ENCODE assay signal across 2 cellular contexts in genomic region chr12:56635539-56636117, GRCh38.
TF ChIP-seq lines count a peak whose summit lies in the region.

No MANE protein-coding gene starts in this region.

TF ChIP-seq in SK-N-SH, 30 proteins besides CTCF, POLR2A, EP300 and RAD21 (continued from another document):
- TF ChIP-seq REST (IDR thresholded peaks at IDR 0.05; ENCODE audit: low read depth, low read length): no peak
- TF ChIP-seq MEF2A (IDR thresholded peaks at IDR 0.05; ENCODE audit: borderline replicate concordance, low read depth): no peak
- no peak for TF ChIP-seq MAX (IDR thresholded peaks at IDR 0.05; ENCODE audit: low read depth)
- no peak for TF ChIP-seq PBX3 (IDR thresholded peaks at IDR 0.05)
- no peak for TF ChIP-seq JUND (IDR thresholded peaks at IDR 0.05)
- no peak for TF ChIP-seq TCF12 (IDR thresholded peaks at IDR 0.05)

TF ChIP-seq in SK-N-SH treated with all-trans-retinoic acid at 6 μM for 48 hours, 23 proteins besides CTCF, POLR2A, EP300 and RAD21 (continued from another document):
- no peak for TF ChIP-seq PATZ1 (CRISPR knock-in tag; IDR thresholded peaks at IDR 0.05; ENCODE audit: borderline replicate concordance)
- TF ChIP-seq ARNTL (CRISPR knock-in tag; IDR thresholded peaks at IDR 0.05; ENCODE audit: borderline replicate concordance, low read depth): no peak
- no peak for TF ChIP-seq POU6F1 (CRISPR knock-in tag; IDR thresholded peaks at IDR 0.05; ENCODE audit: borderline replicate concordance, low read depth)
- no peak for TF ChIP-seq GLIS3 (CRISPR knock-in tag; IDR thresholded peaks at IDR 0.05)
- TF ChIP-seq ZC3H10 (CRISPR knock-in tag; IDR thresholded peaks at IDR 0.05): no peak
- TF ChIP-seq ESRRG (CRISPR knock-in tag; IDR thresholded peaks at IDR 0.05): no peak
- TF ChIP-seq PPARA (CRISPR knock-in tag; IDR thresholded peaks at IDR 0.05; ENCODE audit: borderline replicate concordance): no peak
- no peak for TF ChIP-seq ZNF70 (CRISPR knock-in tag; IDR thresholded peaks at IDR 0.05)
- no peak for TF ChIP-seq CSRNP3 (CRISPR knock-in tag; IDR thresholded peaks at IDR 0.05)
- TF ChIP-seq ZNF565 (CRISPR knock-in tag; conservative IDR thresholded peaks at IDR 0.05; ENCODE audit: low read depth): no peak
- no peak for TF ChIP-seq ZFP30 (CRISPR knock-in tag; IDR thresholded peaks at IDR 0.05)
- TF ChIP-seq ISL1 (CRISPR knock-in tag; IDR thresholded peaks at IDR 0.05): no peak
TF ChIP-seq in SK-N-SH treated with all-trans-retinoic acid at 6 μM for 48 hours: peak in this region for 0.
